Comparison of ENCODE assay signal across 8 cellular contexts in genomic region chr2:176140520-176141317, GRCh38. TPM values are rescaled to one million over a fixed set of nuclear protein-coding genes. Genes with fewer than 3 reads are reported as not detected.
A peak's percentile ranks its signal among the peaks of the same experiment; 100 is the strongest.
DNase-seq lines count a peak whose midpoint lies in the region; ATAC-seq and TF ChIP-seq lines count a peak whose summit lies in the region.

No MANE protein-coding gene starts in this region.

- WGBS in body of pancreas, 2 donors = 8 to 60% methylated on average over 5 to 48 of the region's 48 CpGs

- no peaks in the 10 kb centered on the region for H3K36me3 ChIP-seq in GM23338 (ENCODE audit: insufficient read depth)
- H3K36me3 ChIP-seq in body of pancreas (replicated peaks in 1 of 2; ENCODE audit: insufficient read depth in 1 of 2, low read depth in 2 of 2) = no peaks in the 10 kb centered on the region
- H3K36me3 ChIP-seq in skeletal muscle tissue (ENCODE audit: control insufficient read depth in 3 of 3, insufficient read depth in 3 of 3, low read length in 3 of 3) = no peaks in the 10 kb centered on the region

- peaks cover 32% of the 10 kb centered on the region for H4K20me1 ChIP-seq in GM23338 (replicated peaks; ENCODE audit: insufficient read depth)

- H2AFZ ChIP-seq in GM23338 = peak overlapping the region; percentile 97

- intact Hi-C loops in body of pancreas (cut with DNase I) = loop anchor here (5.0 to 10.0 kb wide), 2 partner anchors 317 to 404 kb away; no protein-coding TSS in a partner anchor

- peaks cover 31% of the 10 kb centered on the region for H3F3A ChIP-seq in GM23338 (replicated peaks; ENCODE audit: low read depth)

- TF ChIP-seq CTCF in GM12872 (IDR thresholded peaks at IDR 0.05; ENCODE audit: insufficient read depth, low read depth, low read length) (peak; percentile 87), GM23338 (conservative IDR thresholded peaks at IDR 0.05; ENCODE audit: low read depth in 2 of 2) (peak; percentile 75 to 93), body of pancreas (IDR thresholded peaks at IDR 0.05) (peak; percentile 75 to 92 (median 83))

- H3K4me2 ChIP-seq in GM23338 = peak overlapping the region; percentile 81

- DNase-seq in GM23338 (ENCODE audit: low spot score) (peak; percentile 87), LHCN-M2 (ENCODE audit: low read depth) (peak; percentile 53), body of pancreas (peak; percentile 57 to 69 (median 63))
- peak; percentile 66 for DNase-seq in T-helper 2 cell treated with Interferon-gamma antibody and Interleukin-4, amounts not matched to agents 5 μg/mL and 100 μg/mL, for 36 hours (ENCODE audit: low spot score)

- H3K36me3 Mint-ChIP-seq in GM23338 (ENCODE audit: low read depth) = no peaks in the 10 kb centered on the region; the same call in 2 of the 3 replicates
- no peaks in the 10 kb centered on the region for H3K36me3 Mint-ChIP-seq in T-helper 2 cell treated with Interferon-gamma antibody and Interleukin-4, amounts not matched to agents 5 μg/mL and 100 μg/mL, for 36 hours (ENCODE audit: low read depth)

- peaks cover 14% of the 10 kb centered on the region for H3K4me1 Mint-ChIP-seq in GM23338
- H3K4me1 Mint-ChIP-seq in T-helper 2 cell treated with Interferon-gamma antibody and Interleukin-4, amounts not matched to agents 5 μg/mL and 100 μg/mL, for 36 hours (ENCODE audit: low read depth) = peaks cover 21% of the 10 kb centered on the region

- peaks cover 100% of the 10 kb centered on the region for H3K27me3 ChIP-seq in GM23338 (ENCODE audit: insufficient read depth)
- peaks cover 0 to 39% of the 10 kb centered on the region in 2 donors for H3K27me3 ChIP-seq in body of pancreas
- H3K27me3 ChIP-seq in skeletal muscle tissue (ENCODE audit: control insufficient read depth in 3 of 3, insufficient read depth in 3 of 3, low read length in 3 of 3) = peaks cover 9 to 61% (median 11%) of the 10 kb centered on the region in 3 donors

- peaks cover 98% of the 10 kb centered on the region for H3K27me3 Mint-ChIP-seq in GM23338 (ENCODE audit: insufficient read depth, low read depth, poor library complexity)
- H3K27me3 Mint-ChIP-seq in T-helper 2 cell treated with Interferon-gamma antibody and Interleukin-4, amounts not matched to agents 5 μg/mL and 100 μg/mL, for 36 hours (ENCODE audit: low read depth) = peaks cover 88% of the 10 kb centered on the region

- TF ChIP-seq POLR2A in body of pancreas (IDR thresholded peaks at IDR 0.05) = no peak

- H3K79me2 ChIP-seq in GM23338 (replicated peaks; ENCODE audit: insufficient read depth) = no peaks in the 10 kb centered on the region

- H3K4me3 ChIP-seq in GM23338 (peak overlapping the region; percentile 64), body of pancreas (no peak overlapping the region), iPS-18c (ENCODE audit: insufficient read depth, low read depth, low read length) (peak overlapping the region; percentile 62; the same call in 1 of the 2 replicates), skeletal muscle tissue (ENCODE audit: low read length in 3 of 3) (peak overlapping the region; percentile 65 to 70 (median 70))

- H3K27ac ChIP-seq in GM23338 (ENCODE audit: low read depth) (no peak overlapping the region), body of pancreas (peak overlapping the region in 2 of 4 donors; percentile 26 to 27), skeletal muscle tissue (ENCODE audit: low read depth, low read length) (peak overlapping the region; percentile 65)

- ATAC-seq in GM23338 (peak; percentile 81), body of pancreas (peak; percentile 79), HG02840 (IDR thresholded peaks at IDR 0.05; ENCODE audit: low FRiP score, unreplicated experiment) (no peak)

- H3K4me1 ChIP-seq in GM23338 (ENCODE audit: insufficient read depth) (peaks cover 19% of the 10 kb centered on the region), body of pancreas (peaks cover 25% of the 10 kb centered on the region), skeletal muscle tissue (ENCODE audit: control insufficient read depth in 3 of 3, insufficient read depth in 3 of 3, low read length in 3 of 3) (peaks cover 14 to 24% (median 21%) of the 10 kb centered on the region in 3 donors)

- H3K9me3 ChIP-seq in body of pancreas = no peaks in the 10 kb centered on the region
- H3K9me3 ChIP-seq in iPS-18c (ENCODE audit: control insufficient read depth, insufficient read depth, low read length) = peaks cover 3% of the 10 kb centered on the region
- no peaks in the 10 kb centered on the region for H3K9me3 ChIP-seq in skeletal muscle tissue (ENCODE audit: control insufficient read depth in 3 of 3, low read length in 3 of 3)

- H3K9ac ChIP-seq in skeletal muscle tissue (ENCODE audit: low read depth in 1 of 3, low read length in 3 of 3) = peak overlapping the region; percentile 20 to 72 (median 57)

- no peaks in the 10 kb centered on the region for H3K9me2 ChIP-seq in GM23338 (ENCODE audit: insufficient read depth)

- H3K4me3 Mint-ChIP-seq in GM23338 = peak overlapping the region; percentile 62
- H3K4me3 Mint-ChIP-seq in T-helper 2 cell treated with Interferon-gamma antibody and Interleukin-4, amounts not matched to agents 5 μg/mL and 100 μg/mL, for 36 hours = peak overlapping the region; percentile 12

- peaks cover 3% of the 10 kb centered on the region; the same call in 1 of the 3 replicates for H3K9me3 Mint-ChIP-seq in GM23338
- H3K9me3 Mint-ChIP-seq in T-helper 2 cell treated with Interferon-gamma antibody and Interleukin-4, amounts not matched to agents 5 μg/mL and 100 μg/mL, for 36 hours = no peaks in the 10 kb centered on the region

- H3K27ac Mint-ChIP-seq in GM23338 = no peak overlapping the region
- H3K27ac Mint-ChIP-seq in T-helper 2 cell treated with Interferon-gamma antibody and Interleukin-4, amounts not matched to agents 5 μg/mL and 100 μg/mL, for 36 hours = no peak overlapping the region

TF ChIP-seq in GM23338, 12 proteins besides CTCF, POLR2A, EP300 and RAD21 (continues in another document):
- TF ChIP-seq NANOG (IDR thresholded peaks at IDR 0.05; ENCODE audit: borderline replicate concordance) = no peak; the same call in 1 of the 2 replicates
- TF ChIP-seq POLR2AphosphoS5 (IDR thresholded peaks at IDR 0.05; ENCODE audit: low read depth) = no peak

RNA-seq across cellular contexts. Expression of gene HOXD4, which starts 10.6 kb away (rescaled TPM):
- not detected in 2 replicates for total RNA-seq in GM23338 (2014; rRNA removed; shearing (Covaris generic))
- not detected in 2 replicates for polyA plus RNA-seq in GM23338 (2016; fragmentation: Nextera tagmentation; extraction: Ambion mirVana)
- not detected in 2 replicates for total RNA-seq in LHCN-M2 (2014; rRNA removed)
- 0.18 TPM for polyA plus RNA-seq in LHCN-M2 (2012)
- under 1 TPM in 1 of 2 donors, not detected in 1; 0.78 TPM for total RNA-seq in body of pancreas
- 1.0 TPM for total RNA-seq in skeletal muscle tissue

RNA-seq across cellular contexts. Expression of gene HOXD8, which starts 11.2 kb away (rescaled TPM):
- total RNA-seq in GM23338 (2014; rRNA removed; shearing (Covaris generic)) = not detected in 2 replicates
- polyA plus RNA-seq in GM23338 (2016; fragmentation: Nextera tagmentation; extraction: Ambion mirVana) = not detected in 2 replicates
- total RNA-seq in LHCN-M2 (2014; rRNA removed) (0.58 and 1.4 TPM in 2 replicates), body of pancreas (1 to 10 TPM; 2.6 to 3.1 TPM), skeletal muscle tissue (18.8 TPM)
- polyA plus RNA-seq in LHCN-M2 (2012) = 1.6 TPM

RNA-seq across cellular contexts. Expression of gene HOXD3, which starts 16.4 kb away (rescaled TPM):
- total RNA-seq in GM23338 (2014; rRNA removed; shearing (Covaris generic)) = not detected in 2 replicates
- not detected in 2 replicates for polyA plus RNA-seq in GM23338 (2016; fragmentation: Nextera tagmentation; extraction: Ambion mirVana)
- total RNA-seq in LHCN-M2 (2014; rRNA removed) (not detected in 2 replicates), body of pancreas (under 1 TPM in 1 of 2 donors, not detected in 1; 0.26 TPM), skeletal muscle tissue (4.2 TPM)
- polyA plus RNA-seq in LHCN-M2 (2012) = not detected

RNA-seq across cellular contexts. Expression of gene HOXD9, which starts 18.2 kb away (rescaled TPM):
- not detected in 2 replicates for total RNA-seq in GM23338 (2014; rRNA removed; shearing (Covaris generic))
- not detected in 2 replicates for polyA plus RNA-seq in GM23338 (2016; fragmentation: Nextera tagmentation; extraction: Ambion mirVana)
- total RNA-seq in LHCN-M2 (2014; rRNA removed) (0.06 TPM in 1 of 2 replicates, not detected in the other), body of pancreas (1 to 10 TPM in 1 of 2 donors, under 1 TPM in 1; 0.33 to 1.6 TPM), skeletal muscle tissue (5.7 TPM)
- 0.06 TPM for polyA plus RNA-seq in LHCN-M2 (2012)

RNA-seq across cellular contexts. Expression of gene HOXD10, which starts 24.1 kb away (rescaled TPM):
- total RNA-seq in GM23338 (2014; rRNA removed; shearing (Covaris generic)) = not detected in 2 replicates
- not detected in 2 replicates for polyA plus RNA-seq in GM23338 (2016; fragmentation: Nextera tagmentation; extraction: Ambion mirVana)
- total RNA-seq in LHCN-M2 (2014; rRNA removed) (not detected in 2 replicates), body of pancreas (under 1 TPM in 1 of 2 donors, not detected in 1; 0.26 TPM), skeletal muscle tissue (0.52 TPM)
- not detected for polyA plus RNA-seq in LHCN-M2 (2012)

Comparison
In these comparisons a context has a peak if more than half of its experiments do, and no peak if none do; other contexts are left out.
1. H3K4me3 ChIP-seq: peak in GM23338 (single experiment), iPS-18c (single experiment) and skeletal muscle tissue (3 of 3); none in body of pancreas (0 of 2).
2. Peak in every context shown above with its lines, with median percentiles within 50 percentile points of each other: CTCF ChIP-seq and DNase-seq.